In genomic region chr19:45158503-45159026, GRCh38 we compare ENCODE assay signal across 1 cellular context.
TF ChIP-seq lines count a peak whose summit lies in the region.

No MANE protein-coding gene starts in this region.

TF ChIP-seq in GM12878, 131 proteins besides CTCF, POLR2A, EP300 and RAD21:
- TF ChIP-seq MTA3 (IDR thresholded peaks at IDR 0.05; ENCODE audit: borderline replicate concordance, low read length) (no peak), FOS (IDR thresholded peaks at IDR 0.05; ENCODE audit: borderline replicate concordance, extremely low read depth, insufficient read length) (no peak), HDAC2 (IDR thresholded peaks at IDR 0.05) (no peak), CEBPB (IDR thresholded peaks at IDR 0.05; ENCODE audit: borderline replicate concordance in 1 of 2, low read depth in 2 of 2, low read length in 2 of 2) (no peak), ASH2L (IDR thresholded peaks at IDR 0.05; ENCODE audit: borderline replicate concordance, low read depth) (no peak), ZBTB11 (CRISPR knock-in tag; IDR thresholded peaks at IDR 0.05) (no peak), FOXM1 (IDR thresholded peaks at IDR 0.05; ENCODE audit: low read depth, low read length) (no peak)
TF ChIP-seq in GM12878: peak in this region for 0.
